In genomic region chr6:157464653-157465535, GRCh38 we compare ENCODE assay signal across 8 cellular contexts.
A peak's percentile ranks its signal among the peaks of the same experiment; 100 is the strongest.
DNase-seq lines count a peak whose midpoint lies in the region; ATAC-seq lines count a peak whose summit lies in the region.

No MANE protein-coding gene starts in this region.

- H3K9ac ChIP-seq in HUES48 (ENCODE audit: low read depth, low read length) (no peak overlapping the region), mesenchymal stem cell (ENCODE audit: low read length) (peak overlapping the region; percentile 48)

- H3K4me2 ChIP-seq in mesenchymal stem cell (ENCODE audit: low read length, poor library complexity, severe bottlenecking), result no peak overlapping the region

- DNase-seq in mesenchymal stem cell, result no peak
- no peak for DNase-seq in NCI-H524 (lab: John Stamatoyannopoulos, UW)
- no peak for DNase-seq in NCI-H345 treated with DMSO at 0.1 percent for 48 hours (lab: John Stamatoyannopoulos, UW; ENCODE audit: unreplicated experiment)
- no peak for DNase-seq in NCI-H748 (lab: John Stamatoyannopoulos, UW; ENCODE audit: unreplicated experiment)
- no peak for DNase-seq in midbrain (lab: John Stamatoyannopoulos, UW)

- no peak overlapping the region for H4K8ac ChIP-seq in mesenchymal stem cell (ENCODE audit: low read length)

- 86% methylated on average over 10 of the region's 11 CpGs for WGBS in mesenchymal stem cell

- no peak overlapping the region for H3K4ac ChIP-seq in mesenchymal stem cell (ENCODE audit: low read depth in 1 of 2, low read length in 2 of 2)

- no peak overlapping the region for H2BK120ac ChIP-seq in mesenchymal stem cell (ENCODE audit: low read depth, low read length)

- H3K4me1 ChIP-seq in HUES48 (ENCODE audit: control insufficient read depth, insufficient read depth, low read length), result peaks cover 21% of the 10 kb centered on the region
- H3K4me1 ChIP-seq in mesenchymal stem cell (ENCODE audit: control insufficient read depth, insufficient read depth, low read depth, low read length), result peaks cover 14% of the 10 kb centered on the region

- H2BK12ac ChIP-seq in mesenchymal stem cell (ENCODE audit: low read length in 2 of 2), result no peak overlapping the region

- no peak overlapping the region for H2AFZ ChIP-seq in mesenchymal stem cell (ENCODE audit: low read depth, low read length)

- no peak overlapping the region for H2BK5ac ChIP-seq in mesenchymal stem cell (ENCODE audit: low read depth, low read length, poor library complexity, severe bottlenecking)

- no peak overlapping the region for H3K14ac ChIP-seq in mesenchymal stem cell (ENCODE audit: low read length in 2 of 2)

- H3K27me3 ChIP-seq in HUES48 (ENCODE audit: control insufficient read depth, insufficient read depth, low read length), result no peaks in the 10 kb centered on the region
- H3K27me3 ChIP-seq in mesenchymal stem cell (ENCODE audit: control insufficient read depth in 1 of 2, insufficient read depth in 1 of 2, low read length in 2 of 2), result no peaks in the 10 kb centered on the region

- no peak overlapping the region for H3K23ac ChIP-seq in mesenchymal stem cell (ENCODE audit: low read length in 2 of 2)

- H3K9me3 ChIP-seq in HUES48 (ENCODE audit: control insufficient read depth, insufficient read depth, low read length), result no peaks in the 10 kb centered on the region
- no peaks in the 10 kb centered on the region for H3K9me3 ChIP-seq in mesenchymal stem cell (ENCODE audit: control insufficient read depth, low read length)

- H4K91ac ChIP-seq in mesenchymal stem cell (ENCODE audit: low read length), result no peak overlapping the region

- H3K79me1 ChIP-seq in mesenchymal stem cell (replicated peaks; ENCODE audit: low read length, poor library complexity, severe bottlenecking), result peaks cover 17% of the 10 kb centered on the region

- H3K36me3 ChIP-seq in HUES48 (ENCODE audit: control insufficient read depth, insufficient read depth, low read length) (no peaks in the 10 kb centered on the region), mesenchymal stem cell (ENCODE audit: control insufficient read depth in 1 of 2, insufficient read depth in 2 of 2, low read depth in 1 of 2, low read length in 2 of 2) (no peaks in the 10 kb centered on the region)

- H3K4me3 ChIP-seq in HUES48 (ENCODE audit: low read depth, low read length) (no peak overlapping the region), mesenchymal stem cell (ENCODE audit: insufficient read depth in 1 of 2, low read depth in 1 of 2, low read length in 2 of 2) (peak overlapping the region in 1 of 2 experiments; percentile 51)

- no peak overlapping the region for H2AK5ac ChIP-seq in mesenchymal stem cell (ENCODE audit: low read length, severe bottlenecking)

- no peak overlapping the region for H3K18ac ChIP-seq in mesenchymal stem cell (ENCODE audit: low read depth in 1 of 2, low read length in 2 of 2)

- peak; percentile 64 for ATAC-seq in GM18520 (IDR thresholded peaks at IDR 0.05; ENCODE audit: unreplicated experiment)
- ATAC-seq in GM21576 (IDR thresholded peaks at IDR 0.05; ENCODE audit: unreplicated experiment), result peak; percentile 41

- no peak overlapping the region for H2BK15ac ChIP-seq in mesenchymal stem cell (ENCODE audit: low read depth, poor library complexity, severe bottlenecking)

- H3K27ac ChIP-seq in HUES48 (ENCODE audit: low read depth, low read length) (peak overlapping the region; percentile 41), mesenchymal stem cell (ENCODE audit: low read length, poor library complexity, severe bottlenecking) (no peak overlapping the region)
